In the genomic region with DNA sequence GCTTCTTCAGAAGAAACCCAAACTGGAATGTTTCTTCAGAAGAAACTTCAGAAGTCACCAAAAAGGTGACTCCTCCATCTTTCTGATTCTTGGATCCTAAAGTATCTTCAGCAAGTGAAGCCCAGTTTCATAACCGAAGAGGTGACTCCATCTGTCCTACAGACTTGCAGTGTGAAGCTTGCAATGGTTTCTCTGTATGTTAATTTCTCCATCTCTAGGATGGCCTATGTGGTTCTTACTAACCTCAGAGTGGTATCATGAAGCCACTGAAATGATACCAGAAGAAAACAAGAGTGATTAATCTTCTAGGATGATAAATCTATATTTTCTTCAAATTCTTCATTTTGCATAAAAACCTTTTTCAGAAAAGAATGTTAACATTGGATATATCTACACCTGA, we compare ENCODE assay signal across 24 cellular contexts. TPM values are rescaled to one million over a fixed set of nuclear protein-coding genes. Genes with fewer than 3 reads are reported as not detected.
"Had no signal": no experiment of that assay in that cellular context is flagged by ENCODE, and none has a peak within 500 bp of the region (broad histone marks: within the 10 kb centered on the region; RNA-seq: fewer than 3 reads in every experiment).

No MANE protein-coding gene starts in this region.

- H3K36me3 ChIP-seq: heart left ventricle, right lobe of liver, suprapubic skin, thyroid gland had no signal

- H2AFZ ChIP-seq: parathyroid adenoma had no signal

- H3K4me1 Mint-ChIP-seq: naive B cell had no signal

- H3K79me2 ChIP-seq: parathyroid adenoma had no signal

- H3K4me3 ChIP-seq: psoas muscle, suprapubic skin, thyroid gland had no signal

- H3K9me3 ChIP-seq: heart left ventricle, psoas muscle, suprapubic skin, thyroid gland had no signal

- H3K4me3 Mint-ChIP-seq: naive B cell, nephron, type B pancreatic cell had no signal

- DNase-seq: cortex of kidney; dorsolateral prefrontal cortex; effector CD8-positive, alpha-beta T cell; heart left ventricle; hippocampal formation; left colon; left ventricle myocardium superior; mesendoderm; naive B cell; psoas muscle; retina; stimulated activated CD4-positive, alpha-beta T cell treated with anti-CD3 and anti-CD28 coated beads, Interleukin-2, amount 100 ng/mL, for 24 hours; stimulated activated CD4-positive, alpha-beta T cell treated with anti-CD3 and anti-CD28 coated beads, Interleukin-4, amount 100 ng/mL, for 4 hours; stimulated activated naive CD4-positive, alpha-beta T cell; thyroid gland had no signal

- H3K27ac ChIP-seq: parathyroid adenoma, psoas muscle, suprapubic skin, thyroid gland had no signal

- H3K27ac Mint-ChIP-seq: naive B cell, type B pancreatic cell had no signal

- H3K4me1 ChIP-seq: parathyroid adenoma, psoas muscle had no signal

- H3K36me3 Mint-ChIP-seq: naive B cell, type B pancreatic cell had no signal

- H3K9me3 Mint-ChIP-seq: nephron, type B pancreatic cell had no signal

- ATAC-seq: heart left ventricle, left colon, left ventricle myocardium superior, psoas muscle had no signal

- H3K9ac ChIP-seq: parathyroid adenoma had no signal

- H3K27me3 ChIP-seq: dorsolateral prefrontal cortex, heart left ventricle, right lobe of liver, suprapubic skin, thyroid gland had no signal

RNA-seq across cellular contexts. Expression of a gene that starts 0.5 kb away (rescaled TPM):
- total RNA-seq: fibroblast of lung, glomerular endothelial cell, kidney epithelial cell, lung microvascular endothelial cell had no signal
- polyA plus RNA-seq: fibroblast of lung had no signal
